In genomic region chr17:56679148-56679766, GRCh38 we compare ENCODE assay signal across 8 cellular contexts.
DNase-seq lines count a peak whose midpoint lies in the region; ATAC-seq, FAIRE-seq and TF ChIP-seq lines count a peak whose summit lies in the region.

No MANE protein-coding gene starts in this region.

- TF ChIP-seq POLR2A in GM12878 (IDR thresholded peaks at IDR 0.05; ENCODE audit: low read depth, low read length): no peak

- intact Hi-C loops in activated CD4-positive, alpha-beta T cell treated with anti-CD3 and anti-CD28 coated beads for 36 hours (cut with DNase I, micrococcal nuclease): loop anchor here (1.0 kb wide), 1 partner anchor 87 kb away; no protein-coding TSS in a partner anchor
- intact Hi-C loops in GM12878 (cut with micrococcal nuclease; ENCODE audit: unreplicated experiment): loop anchor here (1.0 kb wide), 1 partner anchor 87 kb away; no protein-coding TSS in a partner anchor

- no peak overlapping the region for H3K4me2 ChIP-seq in MM.1S (ENCODE audit: low read depth, low read length)
- H3K4me2 ChIP-seq in GM12878 (ENCODE audit: control insufficient read depth, insufficient read depth): no peak overlapping the region

- H4K20me1 ChIP-seq in MM.1S (ENCODE audit: insufficient read depth, low read length): no peaks in the 10 kb centered on the region
- H4K20me1 ChIP-seq in GM12878 (ENCODE audit: control insufficient read depth, insufficient read depth): no peaks in the 10 kb centered on the region

- no peak overlapping the region for H3K4me3 ChIP-seq in MM.1S (ENCODE audit: low read length)
- no peak overlapping the region for H3K4me3 ChIP-seq in GM12878
- H3K4me3 ChIP-seq in iPS-18c (ENCODE audit: insufficient read depth, low read depth, low read length): peak overlapping the region; percentile 53

- peaks cover 24% of the 10 kb centered on the region for H3K4me1 Mint-ChIP-seq in activated CD4-positive, alpha-beta T cell treated with anti-CD3 and anti-CD28 coated beads for 36 hours
- H3K4me1 Mint-ChIP-seq in stimulated activated naive CD8-positive, alpha-beta T cell treated with anti-CD3 and anti-CD28 coated beads, Interleukin-15, amount 100 ng/mL, for 72 hours: peaks cover 33% of the 10 kb centered on the region

- DNase-seq in activated CD4-positive, alpha-beta T cell treated with anti-CD3 and anti-CD28 coated beads for 36 hours: peak; percentile 19
- no peak for DNase-seq in activated CD4-positive, alpha-beta T cell treated with anti-CD3 and anti-CD28 coated beads for 48 hours
- peak; percentile 20 for DNase-seq in MM.1S
- no peak for DNase-seq in GM12878 (ENCODE audit: low read depth, low spot score)
- DNase-seq in stimulated activated naive CD8-positive, alpha-beta T cell treated with anti-CD3 and anti-CD28 coated beads, Interleukin-15, amount 100 ng/mL, for 72 hours: no peak
- DNase-seq in activated effector memory CD4-positive, alpha-beta T cell treated with anti-CD3 and anti-CD28 coated beads, Interleukin-2, amount 50 U/mL, for 16 hours: no peak

- TF ChIP-seq CTCF in MM.1S (IDR thresholded peaks at IDR 0.05; ENCODE audit: low read length): peak; percentile 44
- peak; percentile 34 to 52 (median 37); a peak in 4 of 6 replicates for TF ChIP-seq CTCF in GM12878 (IDR thresholded peaks at IDR 0.05 in 2 of 3, conservative IDR thresholded peaks at IDR 0.05 in 1 of 3; ENCODE audit: control insufficient read depth in 2 of 3, extremely low read depth in 1 of 3, insufficient read depth in 1 of 3, low read depth in 3 of 3, low read length in 3 of 3)

- no peaks in the 10 kb centered on the region for H3K9me3 Mint-ChIP-seq in activated CD4-positive, alpha-beta T cell treated with anti-CD3 and anti-CD28 coated beads for 36 hours (ENCODE audit: low read depth)
- no peaks in the 10 kb centered on the region for H3K9me3 Mint-ChIP-seq in stimulated activated naive CD8-positive, alpha-beta T cell treated with anti-CD3 and anti-CD28 coated beads, Interleukin-15, amount 100 ng/mL, for 72 hours

- H3K27me3 Mint-ChIP-seq in activated CD4-positive, alpha-beta T cell treated with anti-CD3 and anti-CD28 coated beads for 36 hours: peaks cover 42% of the 10 kb centered on the region
- peaks cover 20% of the 10 kb centered on the region for H3K27me3 Mint-ChIP-seq in stimulated activated naive CD8-positive, alpha-beta T cell treated with anti-CD3 and anti-CD28 coated beads, Interleukin-15, amount 100 ng/mL, for 72 hours

- TF ChIP-seq EP300 in GM12878 (IDR thresholded peaks at IDR 0.05; ENCODE audit: borderline replicate concordance in 1 of 2, control insufficient read depth in 1 of 2, low read depth in 2 of 2, low read length in 2 of 2): no peak

- H2AFZ ChIP-seq in MM.1S (ENCODE audit: low read length): no peak overlapping the region
- H2AFZ ChIP-seq in GM12878 (ENCODE audit: control insufficient read depth, low read depth, low read length): no peak overlapping the region

- POLR2A ChIA-PET in activated CD4-positive, alpha-beta T cell treated with anti-CD3 and anti-CD28 coated beads for 36 hours (lab: Charles Lee): no interaction called here
- POLR2A ChIA-PET in GM12878 (lab: Charles Lee): no interaction called here

- no peaks in the 10 kb centered on the region for H3K9me3 ChIP-seq in MM.1S (replicated peaks; ENCODE audit: insufficient read depth, low read length)
- no peaks in the 10 kb centered on the region for H3K9me3 ChIP-seq in GM12878 (replicated peaks; ENCODE audit: control insufficient read depth, insufficient read depth, low read length)
- no peaks in the 10 kb centered on the region for H3K9me3 ChIP-seq in iPS-18c (ENCODE audit: control insufficient read depth, insufficient read depth, low read length)

- no peak overlapping the region for H3K27ac ChIP-seq in MM.1S (ENCODE audit: low read length)
- H3K27ac ChIP-seq in GM12878 (ENCODE audit: control insufficient read depth, insufficient read depth): no peak overlapping the region

- H3K36me3 ChIP-seq in MM.1S (replicated peaks; ENCODE audit: insufficient read depth, low read length) (no peaks in the 10 kb centered on the region), GM12878 (ENCODE audit: control insufficient read depth in 2 of 2, insufficient read depth in 2 of 2, low read length in 1 of 2) (no peaks in the 10 kb centered on the region)

- 16% methylated on average over 11 of the region's 11 CpGs for WGBS in GM12878 (ENCODE audit: insufficient coverage, insufficient replicate concordance, low lambda C conversion rate, missing lambda C conversion rate)

- no peaks in the 10 kb centered on the region for H3K36me3 Mint-ChIP-seq in activated CD4-positive, alpha-beta T cell treated with anti-CD3 and anti-CD28 coated beads for 36 hours (ENCODE audit: low read depth)

- RAD21 ChIA-PET in GM12878 (lab: Charles Lee; ENCODE audit: unreplicated experiment): no interaction called here

- no peak overlapping the region for H3K9ac ChIP-seq in MM.1S (ENCODE audit: low read length)
- no peak overlapping the region for H3K9ac ChIP-seq in GM12878 (ENCODE audit: control insufficient read depth, insufficient read depth, low read length)

- CTCF ChIA-PET in activated CD4-positive, alpha-beta T cell treated with anti-CD3 and anti-CD28 coated beads for 36 hours (lab: Charles Lee): interaction anchor here (0.8 to 1.9 kb wide), 4 partner anchors 36 to 96 kb away, joined by 3 to 14 read pairs (median 4); no protein-coding TSS in a partner anchor
- CTCF ChIA-PET in GM12878 (lab: Yijun Ruan, JAX): no interaction called here

- in situ Hi-C loops in GM12878 (cut with MboI): no loop called here

- ATAC-seq in activated CD4-positive, alpha-beta T cell treated with anti-CD3 and anti-CD28 coated beads for 36 hours: peak; percentile 34
- ATAC-seq in GM12878 (peak; percentile 67), GM21717 (IDR thresholded peaks at IDR 0.05; ENCODE audit: unreplicated experiment) (no peak)
- no peak for ATAC-seq in stimulated activated naive CD8-positive, alpha-beta T cell treated with anti-CD3 and anti-CD28 coated beads, Interleukin-15, amount 100 ng/mL, for 72 hours

- H3K9me2 ChIP-seq in MM.1S (replicated peaks; ENCODE audit: insufficient read depth, low read length): no peaks in the 10 kb centered on the region

- H3K4me1 ChIP-seq in MM.1S (ENCODE audit: low read length): peaks cover 19% of the 10 kb centered on the region
- peaks cover 6% of the 10 kb centered on the region; the same call in 1 of the 2 replicates for H3K4me1 ChIP-seq in GM12878 (ENCODE audit: control insufficient read depth, insufficient read depth, low read length)

- peaks cover 16% of the 10 kb centered on the region for H3F3A ChIP-seq in MM.1S (ENCODE audit: insufficient read depth, low read length)

- peak; percentile 33; the same call in 1 of the 2 replicates for TF ChIP-seq RAD21 in GM12878 (IDR thresholded peaks at IDR 0.05; ENCODE audit: insufficient read depth, low read depth, low read length)

- SMC1A ChIA-PET in GM12878 (lab: Charles Lee; ENCODE audit: uncharacterized antibody, unreplicated experiment): no interaction called here

- H3K27me3 ChIP-seq in MM.1S (replicated peaks; ENCODE audit: insufficient read depth, low read length) (no peaks in the 10 kb centered on the region; the same call in 1 of the 2 replicates), GM12878 (replicated peaks in 1 of 2; ENCODE audit: control insufficient read depth in 2 of 2, insufficient read depth in 2 of 2, low read length in 1 of 2) (peaks cover 10 to 23% of the 10 kb centered on the region in 2 experiments)

- no peak for FAIRE-seq in GM12878 (lab: Jason Lieb, UNC)

- BruUV-seq in GM12878 (replicated peaks; lab: Mats Ljungman, UMichigan): no TSS peak

- H3K4me3 Mint-ChIP-seq in activated CD4-positive, alpha-beta T cell treated with anti-CD3 and anti-CD28 coated beads for 36 hours: peak overlapping the region; percentile 63
- H3K4me3 Mint-ChIP-seq in stimulated activated naive CD8-positive, alpha-beta T cell treated with anti-CD3 and anti-CD28 coated beads, Interleukin-15, amount 100 ng/mL, for 72 hours: peak overlapping the region; percentile 67 to 69

- H3K79me2 ChIP-seq in MM.1S (ENCODE audit: low read length) (no peaks in the 10 kb centered on the region), GM12878 (ENCODE audit: control insufficient read depth, insufficient read depth, low read length) (no peaks in the 10 kb centered on the region)

- no peak overlapping the region for H3K27ac Mint-ChIP-seq in activated CD4-positive, alpha-beta T cell treated with anti-CD3 and anti-CD28 coated beads for 36 hours
- H3K27ac Mint-ChIP-seq in stimulated activated naive CD8-positive, alpha-beta T cell treated with anti-CD3 and anti-CD28 coated beads, Interleukin-15, amount 100 ng/mL, for 72 hours: no peak overlapping the region

TF ChIP-seq in GM12878, 131 proteins besides CTCF, POLR2A, EP300 and RAD21:
- TF ChIP-seq SMC3 (IDR thresholded peaks at IDR 0.05; ENCODE audit: borderline replicate concordance, low read length) (peak; percentile 21; the same call in 1 of the 2 replicates), TCF7 (IDR thresholded peaks at IDR 0.05; ENCODE audit: borderline replicate concordance) (no peak)

Comparison
In these comparisons a context has a peak if more than half of its experiments do, and no peak if none do; other contexts are left out.
1. DNase-seq: peak in activated CD4-positive, alpha-beta T cell treated with anti-CD3 and anti-CD28 coated beads for 36 hours (single experiment) and MM.1S (single experiment); none in activated CD4-positive, alpha-beta T cell treated with anti-CD3 and anti-CD28 coated beads for 48 hours (single experiment), GM12878 (single experiment), stimulated activated naive CD8-positive, alpha-beta T cell treated with anti-CD3 and anti-CD28 coated beads, Interleukin-15, amount 100 ng/mL, for 72 hours (0 of 2) and activated effector memory CD4-positive, alpha-beta T cell treated with anti-CD3 and anti-CD28 coated beads, Interleukin-2, amount 50 U/mL, for 16 hours (single experiment).
2. ATAC-seq: peak in activated CD4-positive, alpha-beta T cell treated with anti-CD3 and anti-CD28 coated beads for 36 hours (single experiment) and GM12878 (single experiment); none in stimulated activated naive CD8-positive, alpha-beta T cell treated with anti-CD3 and anti-CD28 coated beads, Interleukin-15, amount 100 ng/mL, for 72 hours (single experiment) and GM21717 (single experiment).